ENCODE assay signal across 29 cellular contexts in genomic region chr1:239708622-239709021, GRCh38.
"Had no signal": no experiment of that assay in that cellular context is flagged by ENCODE, and none has a peak within 500 bp of the region (broad histone marks: within the 10 kb centered on the region; RNA-seq: fewer than 3 reads in every experiment).

No MANE protein-coding gene starts in this region.

- H3K27ac ChIP-seq: brain microvascular endothelial cell, coronary artery, dorsolateral prefrontal cortex, gastrocnemius medialis, hepatocyte, ovary, prostate gland, skin epidermis, thoracic aorta, WERI-Rb-1 had no signal

- H3K4me3 ChIP-seq: coronary artery, dorsolateral prefrontal cortex, gastrocnemius medialis, hepatocyte, mucosa of descending colon, ovary, prostate gland, skin epidermis, thoracic aorta, uterus had no signal

- H3K4me3 Mint-ChIP-seq: activated naive CD8-positive, alpha-beta T cell treated with anti-CD3 and anti-CD28 coated beads, Interleukin-2, amount 10 ng/mL, durations not matched to agents 7 days and 5 days; effector memory CD8-positive, alpha-beta T cell; stimulated activated naive CD8-positive, alpha-beta T cell treated with anti-CD3 and anti-CD28 coated beads, Interleukin-15, Interleukin-2, amounts not matched to agents 100 ng/mL and 50 ng/mL, for 24 hours had no signal

- H3K9me3 ChIP-seq: gastrocnemius medialis, mucosa of descending colon, ovary, prostate gland, thoracic aorta, uterus had no signal

- H3K4me1 ChIP-seq: gastrocnemius medialis, prostate gland, uterus had no signal

- H3K36me3 ChIP-seq: brain microvascular endothelial cell, gastrocnemius medialis, ovary, prostate gland, thoracic aorta, uterus, WERI-Rb-1 had no signal

- DNase-seq: activated CD8-positive, alpha-beta memory T cell treated with anti-CD3 and anti-CD28 coated beads for 24 hours; activated CD8-positive, alpha-beta memory T cell treated with anti-CD3 and anti-CD28 coated beads, Interleukin-2, amount 50 U/mL, for 48 hours; activated gamma-delta T cell; activated naive CD8-positive, alpha-beta T cell treated with anti-CD3 and anti-CD28 coated beads, Interleukin-2, amount 10 ng/mL, durations not matched to agents 7 days and 5 days; amniotic stem cell; brain microvascular endothelial cell; dorsolateral prefrontal cortex; effector memory CD8-positive, alpha-beta T cell; erythroblast; gastrocnemius medialis; left cardiac atrium; left ventricle myocardium superior; mucosa of descending colon; ovary; retina; stimulated activated CD4-positive, alpha-beta T cell treated with anti-CD3 and anti-CD28 coated beads, Interleukin-12 subunit alpha, Interleukin-12 subunit beta, amount 100 ng/mL, for 4 hours; stimulated activated CD4-positive, alpha-beta T cell treated with anti-CD3 and anti-CD28 coated beads, Interleukin-4, amount 100 ng/mL, for 1 hour; T1000; trophoblast cell; uterus; WERI-Rb-1 had no signal

- H3K27me3 Mint-ChIP-seq: activated naive CD8-positive, alpha-beta T cell treated with anti-CD3 and anti-CD28 coated beads, Interleukin-2, amount 10 ng/mL, durations not matched to agents 7 days and 5 days; effector memory CD8-positive, alpha-beta T cell; stimulated activated naive CD8-positive, alpha-beta T cell treated with anti-CD3 and anti-CD28 coated beads, Interleukin-15, Interleukin-2, amounts not matched to agents 100 ng/mL and 50 ng/mL, for 24 hours had no signal

- H3K27me3 ChIP-seq: brain microvascular endothelial cell, gastrocnemius medialis, hepatocyte, ovary, uterus had no signal

- H3K27ac Mint-ChIP-seq: activated naive CD8-positive, alpha-beta T cell treated with anti-CD3 and anti-CD28 coated beads, Interleukin-2, amount 10 ng/mL, durations not matched to agents 7 days and 5 days; effector memory CD8-positive, alpha-beta T cell had no signal

- ATAC-seq: activated CD4-positive, CD25-positive, alpha-beta regulatory T cell treated with anti-CD3 and anti-CD28 coated beads, Interleukin-2, amount 50 U/mL, for 24 hours; effector memory CD8-positive, alpha-beta T cell; gastrocnemius medialis; left cardiac atrium; left ventricle myocardium superior; mucosa of descending colon; sciatic nerve had no signal
